16 cellular contexts compared by ENCODE assay signal in the genomic region with DNA sequence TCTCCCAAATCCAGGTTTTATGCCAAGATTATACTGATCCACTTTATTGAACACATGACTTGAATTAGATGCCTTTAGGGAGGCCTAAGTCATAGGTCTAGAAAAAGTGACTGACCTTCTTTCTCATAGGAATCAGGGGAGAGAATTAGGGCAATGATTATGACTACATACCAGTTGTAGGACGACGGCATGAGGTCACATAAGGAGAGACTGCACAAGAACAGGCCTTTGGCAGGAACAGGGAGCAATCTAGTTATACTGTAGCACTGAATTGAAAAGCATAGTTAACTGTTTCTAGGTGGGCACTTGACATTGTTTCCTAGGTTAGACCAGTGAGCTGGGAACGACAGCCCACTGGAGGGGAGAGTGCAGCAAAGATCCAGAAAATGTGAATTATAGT. TPM values are rescaled to one million over a fixed set of nuclear protein-coding genes. Genes with fewer than 3 reads are reported as not detected.
A peak's percentile ranks its signal among the peaks of the same experiment; 100 is the strongest.
DNase-seq lines count a peak whose midpoint lies in the region; ATAC-seq and TF ChIP-seq lines count a peak whose summit lies in the region.
"Had no signal": no experiment of that assay in that cellular context is flagged by ENCODE, and none has a peak within 500 bp of the region (broad histone marks: within the 10 kb centered on the region; RNA-seq: fewer than 3 reads in every experiment).

No MANE protein-coding gene starts in this region.

- H3K4ac ChIP-seq in mesenchymal stem cell (ENCODE audit: low read depth in 1 of 2, low read length in 2 of 2) = no peak overlapping the region

- no peak for ATAC-seq in CD4-positive, CD25-positive, alpha-beta regulatory T cell (ENCODE audit: low read depth in 2 of 2)
- ATAC-seq in heart right ventricle (peak; percentile 29 to 91 (median 65)), GM18511 (IDR thresholded peaks at IDR 0.05; ENCODE audit: unreplicated experiment) (no peak)
- ATAC-seq: CD8-positive, alpha-beta T cell; GM23338 had no signal

- H3K36me3 Mint-ChIP-seq in CD4-positive, CD25-positive, alpha-beta regulatory T cell = peaks cover 38% of the 10 kb centered on the region

- no peaks in the 10 kb centered on the region for H3K27me3 ChIP-seq in CD4-positive, CD25-positive, alpha-beta regulatory T cell (ENCODE audit: control insufficient read depth, insufficient read depth, low read length)
- H3K27me3 ChIP-seq in GM23248 (replicated peaks; ENCODE audit: insufficient read depth) = no peaks in the 10 kb centered on the region
- H3K27me3 ChIP-seq in heart right ventricle = no peaks in the 10 kb centered on the region
- no peaks in the 10 kb centered on the region for H3K27me3 ChIP-seq in mesenchymal stem cell (ENCODE audit: control insufficient read depth in 1 of 2, insufficient read depth in 1 of 2, low read length in 2 of 2)

- no peaks in the 10 kb centered on the region for H3F3A ChIP-seq in GM23248 (ENCODE audit: insufficient read depth)

- no peak for DNase-seq in CD4-positive, CD25-positive, alpha-beta regulatory T cell
- DNase-seq in GM23248 = peak; percentile 21
- no peak for DNase-seq in heart right ventricle
- DNase-seq in mesenchymal stem cell = no peak
- DNase-seq in iPS-NIHi7 (ENCODE audit: extremely low spot score) = no peak
- no peak for DNase-seq in islet precursor cell
- DNase-seq: C1 segment of cervical spinal cord; CD8-positive, alpha-beta T cell; COR-L47; DND-41; GDM1; H7 had no signal

- no peak overlapping the region for H2BK5ac ChIP-seq in mesenchymal stem cell (ENCODE audit: low read depth, low read length, poor library complexity, severe bottlenecking)

- peaks cover 31% of the 10 kb centered on the region for H3K36me3 ChIP-seq in CD4-positive, CD25-positive, alpha-beta regulatory T cell (ENCODE audit: control insufficient read depth, insufficient read depth, low read length)
- H3K36me3 ChIP-seq in GM23248 (ENCODE audit: low read depth) = no peaks in the 10 kb centered on the region
- H3K36me3 ChIP-seq in heart right ventricle = peaks cover 0 to 34% (median 0%) of the 10 kb centered on the region in 9 donors
- H3K36me3 ChIP-seq in mesenchymal stem cell (ENCODE audit: control insufficient read depth in 1 of 2, insufficient read depth in 2 of 2, low read depth in 1 of 2, low read length in 2 of 2) = peaks cover 4 to 25% of the 10 kb centered on the region in 2 experiments

- H3K4me3 Mint-ChIP-seq in CD4-positive, CD25-positive, alpha-beta regulatory T cell = peak overlapping the region in 1 of 4 donors; percentile 14
- H3K4me3 Mint-ChIP-seq: B cell; CD8-positive, alpha-beta T cell; GM23338; IgD-negative memory B cell had no signal

- H3K4me3 ChIP-seq in CD4-positive, CD25-positive, alpha-beta regulatory T cell (ENCODE audit: low read depth, low read length) = no peak overlapping the region
- H3K4me3 ChIP-seq in GM23248 = no peak overlapping the region
- no peak overlapping the region for H3K4me3 ChIP-seq in heart right ventricle
- no peak overlapping the region for H3K4me3 ChIP-seq in mesenchymal stem cell (ENCODE audit: insufficient read depth in 1 of 2, low read depth in 1 of 2, low read length in 2 of 2)
- H3K4me3 ChIP-seq: GM23338 had no signal

- peaks cover 32 to 70% (median 40%) of the 10 kb centered on the region in 4 donors for H3K4me1 Mint-ChIP-seq in CD4-positive, CD25-positive, alpha-beta regulatory T cell
- H3K4me1 Mint-ChIP-seq: GM23338 had no signal

- H2BK120ac ChIP-seq in mesenchymal stem cell (ENCODE audit: low read depth, low read length) = no peak overlapping the region

- no peak overlapping the region for H4K8ac ChIP-seq in mesenchymal stem cell (ENCODE audit: low read length)

- no peak overlapping the region for H3K18ac ChIP-seq in mesenchymal stem cell (ENCODE audit: low read depth in 1 of 2, low read length in 2 of 2)

- no peak overlapping the region for H2AK5ac ChIP-seq in mesenchymal stem cell (ENCODE audit: low read length, severe bottlenecking)

- H3K9me2 ChIP-seq in GM23248 (ENCODE audit: insufficient read depth) = no peaks in the 10 kb centered on the region

- no peak overlapping the region for H3K14ac ChIP-seq in mesenchymal stem cell (ENCODE audit: low read length in 2 of 2)

- TF ChIP-seq CTCF in heart right ventricle (IDR thresholded peaks at IDR 0.05) = no peak

- H3K79me1 ChIP-seq in mesenchymal stem cell (replicated peaks; ENCODE audit: low read length, poor library complexity, severe bottlenecking) = peaks cover 3% of the 10 kb centered on the region

- H3K27me3 Mint-ChIP-seq in CD4-positive, CD25-positive, alpha-beta regulatory T cell = no peaks in the 10 kb centered on the region
- H3K27me3 Mint-ChIP-seq: B cell, IgD-negative memory B cell had no signal

- peak overlapping the region in 2 of 3 donors; percentile 27 to 69 for H3K27ac Mint-ChIP-seq in CD4-positive, CD25-positive, alpha-beta regulatory T cell
- H3K27ac Mint-ChIP-seq: B cell; CD8-positive, alpha-beta T cell; GM23338 had no signal

- H3K23ac ChIP-seq in mesenchymal stem cell (ENCODE audit: low read length in 2 of 2) = no peak overlapping the region

- peaks cover 5% of the 10 kb centered on the region for H3K4me1 ChIP-seq in CD4-positive, CD25-positive, alpha-beta regulatory T cell (ENCODE audit: control insufficient read depth, insufficient read depth, low read length, poor library complexity, severe bottlenecking)
- H3K4me1 ChIP-seq in GM23248 (ENCODE audit: insufficient read depth) (no peaks in the 10 kb centered on the region), heart right ventricle (peaks cover 0 to 38% (median 27%) of the 10 kb centered on the region in 9 donors), mesenchymal stem cell (ENCODE audit: control insufficient read depth, insufficient read depth, low read depth, low read length) (no peaks in the 10 kb centered on the region)

- intact Hi-C loops in heart right ventricle (cut with DNase I) = no loop called here

- in situ Hi-C loops in GM23248 (cut with MboI) = no loop called here

- H3K9me3 Mint-ChIP-seq in CD4-positive, CD25-positive, alpha-beta regulatory T cell = peaks cover 0 to 1% (median 0%) of the 10 kb centered on the region in 7 donors
- H3K9me3 Mint-ChIP-seq: CD8-positive, alpha-beta T cell; GM23338; IgD-negative memory B cell had no signal

- no peak overlapping the region for H4K91ac ChIP-seq in mesenchymal stem cell (ENCODE audit: low read length)

- H2BK12ac ChIP-seq in mesenchymal stem cell (ENCODE audit: low read length in 2 of 2) = no peak overlapping the region

- H3K4me2 ChIP-seq in GM23248 (ENCODE audit: unreplicated experiment) = no peak overlapping the region
- no peak overlapping the region for H3K4me2 ChIP-seq in mesenchymal stem cell (ENCODE audit: low read length, poor library complexity, severe bottlenecking)
- H3K4me2 ChIP-seq: GM23338 had no signal

- no peak overlapping the region for H2BK15ac ChIP-seq in mesenchymal stem cell (ENCODE audit: low read depth, poor library complexity, severe bottlenecking)

- H3K27ac ChIP-seq in CD4-positive, CD25-positive, alpha-beta regulatory T cell (ENCODE audit: insufficient read depth, low read length, poor library complexity, severe bottlenecking) = no peak overlapping the region
- no peak overlapping the region for H3K27ac ChIP-seq in GM23248
- H3K27ac ChIP-seq in heart right ventricle = peak overlapping the region in 3 of 10 donors; percentile 6 to 25 (median 16)
- H3K27ac ChIP-seq in mesenchymal stem cell (ENCODE audit: low read length, poor library complexity, severe bottlenecking) = no peak overlapping the region

- 40 to 51% methylated on average over 3 of the region's 3 CpGs for WGBS in GM23248 (ENCODE audit: low coverage in 1 of 2, low lambda C conversion rate in 2 of 2, missing lambda C conversion rate in 2 of 2), 2 experiments
- 34 to 48% methylated on average over 3 of the region's 3 CpGs for WGBS in heart right ventricle, 2 donors
- WGBS in mesenchymal stem cell = 95% methylated on average over 3 of the region's 3 CpGs

- H3K79me2 ChIP-seq in GM23248 (ENCODE audit: insufficient read depth) = peaks cover 19% of the 10 kb centered on the region

- no peak overlapping the region for H2AFZ ChIP-seq in GM23248
- H2AFZ ChIP-seq in mesenchymal stem cell (ENCODE audit: low read depth, low read length) = no peak overlapping the region
- H2AFZ ChIP-seq: GM23338 had no signal

- H4K20me1 ChIP-seq in GM23248 (ENCODE audit: insufficient read depth) = peaks cover 7% of the 10 kb centered on the region; the same call in 1 of the 2 replicates

- H3K9me3 ChIP-seq in CD4-positive, CD25-positive, alpha-beta regulatory T cell (ENCODE audit: control insufficient read depth in 2 of 2, low read length in 2 of 2) = no peaks in the 10 kb centered on the region
- H3K9me3 ChIP-seq in GM23248 (ENCODE audit: low read depth) (no peaks in the 10 kb centered on the region), heart right ventricle (peaks cover 0 to 7% (median 0%) of the 10 kb centered on the region in 11 donors), mesenchymal stem cell (ENCODE audit: control insufficient read depth, low read length) (no peaks in the 10 kb centered on the region)

- H3K9ac ChIP-seq in GM23248 (no peak overlapping the region), mesenchymal stem cell (ENCODE audit: low read length) (peak overlapping the region; percentile 17)

RNA-seq across cellular contexts. Expression of a gene that starts 22.7 kb away (rescaled TPM):
- 126 TPM for total RNA-seq in CD4-positive, CD25-positive, alpha-beta regulatory T cell
- polyA plus RNA-seq in CD4-positive, CD25-positive, alpha-beta regulatory T cell = 10 to 100 TPM; 59.5 to 69.2 (median 65.1) TPM
- 10.0 and 14.6 TPM in 2 replicates for total RNA-seq in GM23248 (2014; rRNA removed; shearing (Covaris generic))
- polyA plus RNA-seq in GM23248 (2016; fragmentation: Nextera tagmentation; extraction: Ambion mirVana) (3.2 and 3.5 TPM in 2 replicates), heart right ventricle (1 to 10 TPM; 1.5 to 7.2 TPM)
- total RNA-seq in heart right ventricle = 10 to 100 TPM; 11.8 to 31.1 (median 29.3) TPM
- polyA plus RNA-seq in mesenchymal stem cell (2013, experiment 1 of 2) = 10.4 TPM
- 9.7 TPM for polyA plus RNA-seq in mesenchymal stem cell (2013, experiment 2 of 2)

Comparison
In these comparisons a context has a peak if more than half of its experiments do, and no peak if none do; other contexts are left out.
1. ATAC-seq: peak in heart right ventricle (8 of 8); none in CD4-positive, CD25-positive, alpha-beta regulatory T cell (0 of 2) and GM18511 (single experiment).